15 cellular contexts compared by ENCODE assay signal in the genomic region with DNA sequence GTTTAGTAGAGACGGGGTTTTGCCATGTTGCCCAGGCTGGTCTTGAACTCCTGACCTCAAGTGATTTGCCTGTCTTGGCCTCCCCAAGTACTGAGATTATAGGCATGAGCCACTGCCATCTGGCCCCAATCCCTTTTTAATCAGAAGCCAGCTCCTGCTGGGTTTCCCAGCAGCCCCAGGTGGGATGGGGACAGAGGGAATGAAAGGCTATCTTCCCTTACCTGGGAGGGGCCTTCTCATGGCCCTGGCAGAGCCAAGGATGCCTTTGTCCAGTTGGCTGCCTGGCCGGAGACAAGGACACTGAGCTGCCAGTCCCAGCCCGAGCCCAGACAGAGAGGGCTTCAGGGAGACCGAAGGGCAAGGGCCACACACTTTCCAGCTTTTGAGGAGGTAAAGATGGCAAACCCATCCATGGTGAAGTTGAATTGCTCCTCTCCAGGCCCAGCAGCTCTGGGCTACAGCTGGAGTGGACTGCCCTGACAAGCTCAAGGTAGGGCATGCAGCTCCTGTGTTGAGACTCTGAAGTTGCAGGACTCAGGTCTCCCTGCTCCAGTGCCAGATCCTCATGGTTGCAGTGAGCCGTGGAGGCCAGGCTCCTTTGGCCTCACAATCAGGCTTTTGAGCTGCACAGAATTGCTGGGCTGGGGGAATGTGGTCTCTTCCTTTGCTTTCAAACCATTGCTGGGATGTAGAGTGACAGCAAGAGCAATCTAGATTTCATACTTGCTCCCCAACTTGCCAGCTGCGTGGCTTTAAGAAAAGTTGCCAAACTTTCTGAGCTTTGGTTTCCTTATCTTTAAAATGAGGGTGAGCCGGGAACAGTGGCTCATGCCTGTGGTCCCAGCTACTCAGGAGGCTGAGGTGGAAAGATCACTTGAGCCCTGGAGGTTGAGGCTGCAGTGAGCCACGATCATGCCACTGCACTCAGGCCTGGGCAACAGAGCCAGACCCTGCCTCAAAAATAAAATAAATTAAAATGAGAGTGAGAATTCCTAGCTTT. TPM values are rescaled to one million over a fixed set of nuclear protein-coding genes. Genes with fewer than 3 reads are reported as not detected.
"Had no signal": no experiment of that assay in that cellular context is flagged by ENCODE, and none has a peak within 500 bp of the region (broad histone marks: within the 10 kb centered on the region; RNA-seq: fewer than 3 reads in every experiment).

No MANE protein-coding gene starts in this region.

- H3K27me3 ChIP-seq: dorsolateral prefrontal cortex, heart left ventricle had no signal

- H3K4me3 Mint-ChIP-seq: activated CD4-positive, alpha-beta T cell treated with anti-CD3 and anti-CD28 coated beads, Interleukin-2, amount 10 ng/mL, durations not matched to agents 24 days and 14 days; activated naive CD4-positive, alpha-beta T cell treated with anti-CD3 and anti-CD28 coated beads, Interleukin-2, amount 10 ng/mL, durations not matched to agents 7 days and 5 days; nephron progenitor cell; stimulated activated naive CD8-positive, alpha-beta T cell treated with anti-CD3 and anti-CD28 coated beads, Interleukin-15, Interleukin-2, amounts not matched to agents 100 ng/mL and 50 ng/mL, for 24 hours had no signal

- H3K9me3 ChIP-seq: heart left ventricle, left ventricle myocardium inferior had no signal

- H3K4me3 ChIP-seq: dorsolateral prefrontal cortex, heart left ventricle, left ventricle myocardium inferior had no signal

- H3K36me3 ChIP-seq: heart left ventricle, left ventricle myocardium inferior had no signal

- H3K4me1 ChIP-seq: left ventricle myocardium inferior had no signal

- H3K27ac Mint-ChIP-seq: activated CD4-positive, alpha-beta T cell treated with anti-CD3 and anti-CD28 coated beads, Interleukin-2, amount 10 ng/mL, durations not matched to agents 24 days and 14 days; activated naive CD4-positive, alpha-beta T cell treated with anti-CD3 and anti-CD28 coated beads, Interleukin-2, amount 10 ng/mL, durations not matched to agents 7 days and 5 days; activated T-helper 2 cell treated with anti-CD3 and anti-CD28 coated beads, Interferon-gamma antibody, Interleukin-2, Interleukin-4, amounts not matched to agents 10 μg/mL and 5 μg/mL and 100 μg/mL, durations not matched to agents 14 hours and 24 hours and 36 hours; nephron progenitor cell had no signal

- H3K27ac ChIP-seq: dorsolateral prefrontal cortex had no signal

- H3K4me1 Mint-ChIP-seq: activated naive CD4-positive, alpha-beta T cell treated with anti-CD3 and anti-CD28 coated beads, Interleukin-2, amount 10 ng/mL, durations not matched to agents 7 days and 5 days; nephron progenitor cell had no signal

- H3K27me3 Mint-ChIP-seq: stimulated activated naive CD8-positive, alpha-beta T cell treated with anti-CD3 and anti-CD28 coated beads, Interleukin-15, Interleukin-2, amounts not matched to agents 100 ng/mL and 50 ng/mL, for 24 hours had no signal

- DNase-seq: activated CD4-positive, alpha-beta T cell treated with anti-CD3 and anti-CD28 coated beads, Interleukin-2, amount 10 ng/mL, durations not matched to agents 24 days and 14 days; activated CD8-positive, alpha-beta memory T cell treated with anti-CD3 and anti-CD28 coated beads for 24 hours; activated naive CD4-positive, alpha-beta T cell treated with anti-CD3 and anti-CD28 coated beads, Interleukin-2, amount 10 ng/mL, durations not matched to agents 7 days and 5 days; foreskin melanocyte; left ventricle myocardium inferior; mesendoderm; nephron progenitor cell; stimulated activated CD4-positive, alpha-beta T cell treated with anti-CD3 and anti-CD28 coated beads, Interleukin-4, amount 100 ng/mL, for 1 hour; stimulated activated CD8-positive, alpha-beta memory T cell treated with anti-CD3 and anti-CD28 coated beads, Interleukin-4, amount 100 ng/mL, for 48 hours; T-helper 1 cell had no signal

- H3K9me3 Mint-ChIP-seq: activated CD4-positive, alpha-beta T cell treated with anti-CD3 and anti-CD28 coated beads, Interleukin-2, amount 10 ng/mL, durations not matched to agents 24 days and 14 days; activated naive CD4-positive, alpha-beta T cell treated with anti-CD3 and anti-CD28 coated beads, Interleukin-2, amount 10 ng/mL, durations not matched to agents 7 days and 5 days; activated T-helper 2 cell treated with anti-CD3 and anti-CD28 coated beads, Interferon-gamma antibody, Interleukin-2, Interleukin-4, amounts not matched to agents 10 μg/mL and 5 μg/mL and 100 μg/mL, durations not matched to agents 14 hours and 24 hours and 36 hours; nephron progenitor cell; stimulated activated naive CD8-positive, alpha-beta T cell treated with anti-CD3 and anti-CD28 coated beads, Interleukin-15, Interleukin-2, amounts not matched to agents 100 ng/mL and 50 ng/mL, for 24 hours had no signal

- FAIRE-seq: islet of Langerhans had no signal

- ATAC-seq: heart left ventricle had no signal

- H3K36me3 Mint-ChIP-seq: activated naive CD4-positive, alpha-beta T cell treated with anti-CD3 and anti-CD28 coated beads, Interleukin-2, amount 10 ng/mL, durations not matched to agents 7 days and 5 days had no signal

RNA-seq across cellular contexts. Expression of gene IL34, which starts 44.5 kb away (rescaled TPM):
- total RNA-seq: activated T-helper 2 cell treated with anti-CD3 and anti-CD28 coated beads, Interferon-gamma antibody, Interleukin-2, Interleukin-4, amounts not matched to agents 10 μg/mL and 5 μg/mL and 100 μg/mL, durations not matched to agents 14 hours and 24 hours and 36 hours had no signal
